29 cellular contexts compared by ENCODE assay signal in genomic region chr14:35971965-35972630, GRCh38.
"Had no signal": no experiment of that assay in that cellular context is flagged by ENCODE, and none has a peak within 500 bp of the region (broad histone marks: within the 10 kb centered on the region; RNA-seq: fewer than 3 reads in every experiment).

No MANE protein-coding gene starts in this region.

- H3K36me3 Mint-ChIP-seq: T-cell had no signal

- H3K27ac ChIP-seq: PC-9, RWPE1, SJCRH30, SK-N-MC had no signal

- H3K27ac Mint-ChIP-seq: T-cell had no signal

- H3K9me3 ChIP-seq: SJCRH30 had no signal

- H2AFZ ChIP-seq: PC-9 had no signal

- H3K9me3 Mint-ChIP-seq: T-cell had no signal

- DNase-seq: MM.1S, MV-4-11, NCI-H1092, NCI-H1105, NCI-H1417 treated with DMSO at 0.1 percent for 48 hours, NCI-H1436 treated with DMSO at 0.1 percent for 48 hours, NCI-H1694 treated with DMSO at 0.1 percent for 48 hours, NCI-H187 treated with DMSO at 0.1 percent for 48 hours, NCI-H2029, NCI-H2081, NCI-H226, NCI-H446 treated with DMSO at 0.1 percent for 48 hours, NCI-H510A, NCI-H524, NCI-H526, NCI-H69, NCI-H748 treated with DMSO at 0.1 percent for 48 hours, NCI-H82, PC-9, SHP77, SIG-M5, SJCRH30, T-cell had no signal

- ATAC-seq: Panc1, Right ventricle myocardium inferior, SK-N-SH treated with all-trans-retinoic acid at 6 μM for 48 hours, T-cell had no signal

- H3K4me2 ChIP-seq: PC-9 had no signal

- H3K4me3 ChIP-seq: PC-9, SJCRH30, SK-N-MC had no signal

- H3K4me1 ChIP-seq: SJCRH30 had no signal

- FAIRE-seq: RCC 7860 had no signal

- H3K27me3 ChIP-seq: SJCRH30 had no signal

- H3K4me3 Mint-ChIP-seq: T-cell had no signal

- H3K4me1 Mint-ChIP-seq: T-cell had no signal

- H3K36me3 ChIP-seq: SJCRH30 had no signal
